ENCODE assay signal across 15 cellular contexts in genomic region chr17:1116602-1117001, GRCh38.
"Had no signal": no experiment of that assay in that cellular context is flagged by ENCODE, and none has a peak within 500 bp of the region (broad histone marks: within the 10 kb centered on the region; RNA-seq: fewer than 3 reads in every experiment).

No MANE protein-coding gene starts in this region.

- DNase-seq: activated CD4-positive, CD25-positive, alpha-beta regulatory T cell treated with anti-CD3 and anti-CD28 coated beads, Interleukin-2, amount 50 U/mL, for 72 hours; activated effector memory CD4-positive, alpha-beta T cell treated with Interleukin-2 at 50 U/mL for 16 hours; activated T-cell treated with anti-CD3 and anti-CD28 coated beads, Interleukin-2, amount 50 U/mL, for 1 hour; effector CD4-positive, alpha-beta T cell; foreskin melanocyte; heart right ventricle; kidney; naive B cell; SHP77 treated with DMSO at 0.1 percent for 48 hours; small intestine; thyroid gland had no signal

- H3K27me3 Mint-ChIP-seq: naive B cell, progenitor cell of endocrine pancreas had no signal

- H3K27ac Mint-ChIP-seq: mesothelial cell of epicardium, progenitor cell of endocrine pancreas had no signal

- ATAC-seq: heart right ventricle, right cardiac atrium had no signal

- H3K4me3 Mint-ChIP-seq: mesothelial cell of epicardium, naive B cell had no signal

- H3K36me3 ChIP-seq: cardiac muscle cell, heart right ventricle, thyroid gland had no signal

- H3K9me3 ChIP-seq: heart right ventricle, thyroid gland had no signal

- H3K4me3 ChIP-seq: cardiac muscle cell, heart right ventricle, thyroid gland had no signal

- H3K36me3 Mint-ChIP-seq: naive B cell had no signal

- H3K27me3 ChIP-seq: cardiac muscle cell, heart right ventricle, thyroid gland had no signal

- H3K9me3 Mint-ChIP-seq: mesothelial cell of epicardium, naive B cell had no signal
